ENCODE assay signal across 27 cellular contexts in the genomic region with DNA sequence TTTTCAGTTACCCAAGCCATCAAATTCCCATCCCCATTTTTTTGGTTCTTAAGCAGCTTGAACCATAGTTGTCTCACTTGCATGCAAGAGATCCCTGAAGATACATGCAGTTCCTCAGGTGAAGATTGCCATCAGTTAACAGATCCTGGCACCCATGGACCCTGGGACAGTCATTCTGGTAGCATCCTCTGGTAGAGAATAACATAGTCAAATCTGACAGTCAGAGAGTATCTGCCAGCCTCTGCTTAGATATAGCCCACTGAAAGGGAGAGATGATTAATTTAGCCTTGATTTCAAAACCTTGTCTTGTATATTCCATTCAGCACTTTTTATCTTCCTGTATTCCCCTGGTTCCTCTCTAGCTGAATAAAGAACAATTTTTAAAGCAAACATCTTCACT.
DNase-seq lines count a peak whose midpoint lies in the region; ATAC-seq and TF ChIP-seq lines count a peak whose summit lies in the region.
"Had no signal": no experiment of that assay in that cellular context is flagged by ENCODE, and none has a peak within 500 bp of the region (broad histone marks: within the 10 kb centered on the region; RNA-seq: fewer than 3 reads in every experiment).

No MANE protein-coding gene starts in this region.

- H4K5ac ChIP-seq in IMR-90 (ENCODE audit: low read depth, low read length), result peak overlapping the region; percentile 95; the same call in 1 of the 2 replicates

- H3K4me1 Mint-ChIP-seq in activated CD4-positive, alpha-beta memory T cell treated with anti-CD3 and anti-CD28 coated beads for 36 hours (ENCODE audit: low read depth), result no peaks in the 10 kb centered on the region
- H3K4me1 Mint-ChIP-seq: CD14-positive monocyte had no signal

- H2BK20ac ChIP-seq in IMR-90 (ENCODE audit: low read depth, low read length), result peak overlapping the region; percentile 98

- TF ChIP-seq POLR2A in IMR-90 (IDR thresholded peaks at IDR 0.05; ENCODE audit: low read depth, low read length), result no peak

- in situ Hi-C loops in IMR-90 (cut with MboI; ENCODE audit: low sequenced_read_pairs), result no loop called here

- H3K9ac ChIP-seq in IMR-90 (ENCODE audit: low read depth, low read length), result no peak overlapping the region

- no peaks in the 10 kb centered on the region for H3K36me3 Mint-ChIP-seq in activated CD4-positive, alpha-beta memory T cell treated with anti-CD3 and anti-CD28 coated beads for 36 hours
- H3K36me3 Mint-ChIP-seq: CD14-positive monocyte; naive thymus-derived CD8-positive, alpha-beta T cell had no signal

- dilution Hi-C loops in IMR-90 (cut with HindIII; ENCODE audit: low sequenced_read_pairs, unreplicated experiment), result no loop called here

- peak overlapping the region; percentile 75 for H3K23ac ChIP-seq in IMR-90 (ENCODE audit: low read depth, low read length)

- peak overlapping the region; percentile 82 for H2BK5ac ChIP-seq in IMR-90 (ENCODE audit: low read depth, low read length, poor library complexity, severe bottlenecking)

- H3K4me3 ChIP-seq in IMR-90 (ENCODE audit: insufficient read depth, low read depth, low read length) (no peak overlapping the region), fibroblast of the aortic adventitia (ENCODE audit: low read depth, low read length) (no peak overlapping the region)
- H3K4me3 ChIP-seq: cardiac muscle cell, heart right ventricle, K562, lower lobe of right lung, prostate gland, right lobe of liver had no signal

- no peak overlapping the region for H3K27ac Mint-ChIP-seq in activated CD4-positive, alpha-beta memory T cell treated with anti-CD3 and anti-CD28 coated beads for 36 hours
- H3K27ac Mint-ChIP-seq: activated CD8-positive, alpha-beta T cell treated with anti-CD3 and anti-CD28 coated beads for 36 hours; CD14-positive monocyte; endodermal cell; naive thymus-derived CD8-positive, alpha-beta T cell had no signal

- peak overlapping the region; percentile 83 to 88 for H4K8ac ChIP-seq in IMR-90 (ENCODE audit: low read depth in 2 of 2, low read length in 2 of 2)

- peak overlapping the region; percentile 93 for H3K4ac ChIP-seq in IMR-90 (ENCODE audit: low read depth, low read length)

- H3K9me1 ChIP-seq in IMR-90 (ENCODE audit: insufficient read depth, low read length), result peaks cover 26% of the 10 kb centered on the region

- DNase-seq in IMR-90 (no peak), amniotic epithelial cell (ENCODE audit: low read depth) (peak; percentile 21), fibroblast of the aortic adventitia (ENCODE audit: low read depth) (peak; percentile 14), SHP77 (lab: John Stamatoyannopoulos, UW) (no peak)
- no peak for DNase-seq in activated CD4-positive, alpha-beta memory T cell treated with anti-CD3 and anti-CD28 coated beads for 36 hours
- DNase-seq: activated CD8-positive, alpha-beta T cell treated with anti-CD3 and anti-CD28 coated beads for 36 hours; activated naive CD4-positive, alpha-beta T cell treated with anti-CD3 and anti-CD28 coated beads, Interleukin-2, amount 50 U/mL, for 16 hours; amygdala; Caco-2; cortex of kidney; endodermal cell; GDM1; heart right ventricle; lower lobe of right lung; naive thymus-derived CD8-positive, alpha-beta T cell; NCI-H1092 treated with DMSO at 0.1 percent for 48 hours; NCI-H1930; NCI-H510A treated with DMSO at 0.1 percent for 48 hours; right lobe of liver; stimulated activated CD4-positive, alpha-beta T cell treated with anti-CD3 and anti-CD28 coated beads, Interleukin-4, amount 100 ng/mL, for 1 hour; trophoblast cell had no signal

- no peak overlapping the region for H2AFZ ChIP-seq in IMR-90 (replicated peaks; ENCODE audit: low read length, poor library complexity)

- no peak for TF ChIP-seq CTCF in IMR-90 (conservative IDR thresholded peaks at IDR 0.05; ENCODE audit: low read depth, low read length)
- no peak for TF ChIP-seq CTCF in fibroblast of the aortic adventitia (IDR thresholded peaks at IDR 0.05; ENCODE audit: insufficient read depth, low read length)

- peaks cover 0 to 19% of the 10 kb centered on the region in 2 experiments; a peak in 3 of 4 replicates for H3K79me1 ChIP-seq in IMR-90 (ENCODE audit: low read depth in 1 of 2, low read length in 2 of 2)

- H2AK9ac ChIP-seq in IMR-90 (replicated peaks; ENCODE audit: low read depth, low read length, poor library complexity), result no peak overlapping the region

- POLR2A ChIA-PET in IMR-90 (lab: Charles Lee; ENCODE audit: unreplicated experiment), result no interaction called here
- POLR2A ChIA-PET in activated CD4-positive, alpha-beta memory T cell treated with anti-CD3 and anti-CD28 coated beads for 36 hours (lab: Charles Lee), result interaction anchor here (1.2 kb wide), 1 partner anchor 9 kb away, joined by 3 read pairs; no protein-coding TSS in a partner anchor

- H3K4me2 ChIP-seq in IMR-90 (ENCODE audit: low read depth, low read length), result peak overlapping the region; percentile 8; the same call in 1 of the 2 replicates

- peak overlapping the region; percentile 84 for H2AK5ac ChIP-seq in IMR-90 (ENCODE audit: low read depth, low read length)

- TF ChIP-seq RAD21 in IMR-90 (IDR thresholded peaks at IDR 0.05; ENCODE audit: low read length), result no peak

- peak; percentile 5; the same call in 1 of the 2 replicates for ATAC-seq in IMR-90 (ENCODE audit: low read depth)
- no peak for ATAC-seq in GM21360 (IDR thresholded peaks at IDR 0.05; ENCODE audit: unreplicated experiment)
- ATAC-seq: activated CD8-positive, alpha-beta T cell treated with anti-CD3 and anti-CD28 coated beads for 36 hours; heart right ventricle; K562; lower lobe of right lung; naive thymus-derived CD8-positive, alpha-beta T cell; right lobe of liver had no signal

- H2BK120ac ChIP-seq in IMR-90 (ENCODE audit: low read depth, low read length), result peak overlapping the region; percentile 95

- no peaks in the 10 kb centered on the region for H3K27me3 ChIP-seq in IMR-90 (ENCODE audit: control insufficient read depth, insufficient read depth, low read length)
- H3K27me3 ChIP-seq: cardiac muscle cell, right lobe of liver had no signal

- no peaks in the 10 kb centered on the region for H3K9me3 ChIP-seq in IMR-90 (ENCODE audit: control insufficient read depth, insufficient read depth, low read length)
- H3K9me3 ChIP-seq: Caco-2, heart right ventricle, lower lobe of right lung, prostate gland, right lobe of liver had no signal

- CTCF ChIA-PET in IMR-90 (lab: Yijun Ruan, JAX), result interaction anchor here (1.8 kb wide), 1 partner anchor 17 kb away, joined by 5 read pairs; no protein-coding TSS in a partner anchor
- CTCF ChIA-PET in activated CD4-positive, alpha-beta memory T cell treated with anti-CD3 and anti-CD28 coated beads for 36 hours (lab: Charles Lee), result no interaction called here

- H3K27me3 Mint-ChIP-seq in activated CD4-positive, alpha-beta memory T cell treated with anti-CD3 and anti-CD28 coated beads for 36 hours, result peaks cover 4% of the 10 kb centered on the region
- H3K27me3 Mint-ChIP-seq: activated CD8-positive, alpha-beta T cell treated with anti-CD3 and anti-CD28 coated beads for 36 hours had no signal

- peaks cover 14% of the 10 kb centered on the region for H3K4me1 ChIP-seq in IMR-90 (ENCODE audit: control insufficient read depth, insufficient read depth, low read length)
- H3K4me1 ChIP-seq: Caco-2, heart right ventricle, lower lobe of right lung, prostate gland, right lobe of liver had no signal

- H3K56ac ChIP-seq in IMR-90 (ENCODE audit: extremely low read depth, insufficient read depth, low read length), result peak overlapping the region; percentile 33; the same call in 1 of the 2 replicates

- intact Hi-C loops in IMR-90 (cut with micrococcal nuclease), result no loop called here
- intact Hi-C loops in activated CD4-positive, alpha-beta memory T cell treated with anti-CD3 and anti-CD28 coated beads for 36 hours (cut with micrococcal nuclease), result no loop called here

- H2BK15ac ChIP-seq in IMR-90 (ENCODE audit: low read depth, low read length), result peak overlapping the region; percentile 52

- no peak overlapping the region for H3K4me3 Mint-ChIP-seq in activated CD4-positive, alpha-beta memory T cell treated with anti-CD3 and anti-CD28 coated beads for 36 hours
- H3K4me3 Mint-ChIP-seq: activated CD8-positive, alpha-beta T cell treated with anti-CD3 and anti-CD28 coated beads for 36 hours; CD14-positive monocyte; endodermal cell; naive thymus-derived CD8-positive, alpha-beta T cell had no signal

- H3K9me3 Mint-ChIP-seq in activated CD4-positive, alpha-beta memory T cell treated with anti-CD3 and anti-CD28 coated beads for 36 hours, result no peaks in the 10 kb centered on the region
- H3K9me3 Mint-ChIP-seq: activated CD8-positive, alpha-beta T cell treated with anti-CD3 and anti-CD28 coated beads for 36 hours; endodermal cell had no signal

- no peaks in the 10 kb centered on the region for H4K20me1 ChIP-seq in IMR-90 (ENCODE audit: insufficient read depth, low read length)

- peak overlapping the region; percentile 86; the same call in 1 of the 2 replicates for H3K18ac ChIP-seq in IMR-90 (ENCODE audit: low read depth, low read length)

- H3K14ac ChIP-seq in IMR-90 (replicated peaks; ENCODE audit: low read depth, low read length), result peak overlapping the region; percentile 93

- H3K36me3 ChIP-seq in IMR-90 (ENCODE audit: control insufficient read depth, insufficient read depth, low read length), result no peaks in the 10 kb centered on the region
- H3K36me3 ChIP-seq: cardiac muscle cell, heart right ventricle, lower lobe of right lung, prostate gland, right lobe of liver had no signal

- no TSS peak for BruUV-seq in IMR-90 (replicated peaks; lab: Mats Ljungman, UMichigan)

- peak overlapping the region; percentile 81 for H4K91ac ChIP-seq in IMR-90 (ENCODE audit: insufficient read depth, low read depth, low read length)

- H3K27ac ChIP-seq in IMR-90 (ENCODE audit: insufficient read depth, low read length), result peak overlapping the region; percentile 31
- peak overlapping the region; percentile 65 for H3K27ac ChIP-seq in temporal lobe (ENCODE audit: low read depth, low read length)
- H3K27ac ChIP-seq: cardiac muscle cell, heart right ventricle, lower lobe of right lung, right lobe of liver had no signal

TF ChIP-seq in IMR-90, 13 proteins besides CTCF, POLR2A, EP300 and RAD21 (continues in another document):
- TF ChIP-seq SMC3 (IDR thresholded peaks at IDR 0.05; ENCODE audit: low read depth, low read length) (no peak), MAZ (IDR thresholded peaks at IDR 0.05; ENCODE audit: borderline replicate concordance, low read depth, low read length) (no peak), MXI1 (IDR thresholded peaks at IDR 0.05; ENCODE audit: borderline replicate concordance, low read depth, low read length) (no peak), FOS (IDR thresholded peaks at IDR 0.05; ENCODE audit: low read depth, low read length) (no peak)
- TF ChIP-seq, protein P1, sequence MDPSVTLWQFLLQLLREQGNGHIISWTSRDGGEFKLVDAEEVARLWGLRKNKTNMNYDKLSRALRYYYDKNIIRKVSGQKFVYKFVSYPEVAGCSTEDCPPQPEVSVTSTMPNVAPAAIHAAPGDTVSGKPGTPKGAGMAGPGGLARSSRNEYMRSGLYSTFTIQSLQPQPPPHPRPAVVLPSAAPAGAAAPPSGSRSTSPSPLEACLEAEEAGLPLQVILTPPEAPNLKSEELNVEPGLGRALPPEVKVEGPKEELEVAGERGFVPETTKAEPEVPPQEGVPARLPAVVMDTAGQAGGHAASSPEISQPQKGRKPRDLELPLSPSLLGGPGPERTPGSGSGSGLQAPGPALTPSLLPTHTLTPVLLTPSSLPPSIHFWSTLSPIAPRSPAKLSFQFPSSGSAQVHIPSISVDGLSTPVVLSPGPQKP (IDR thresholded peaks at IDR 0.05; ENCODE audit: borderline replicate concordance, low read depth, low read length), result no peak

Comparison
In these comparisons a context has a peak if more than half of its experiments do, and no peak if none do; other contexts are left out.
1. DNase-seq: peak in amniotic epithelial cell (single experiment) and fibroblast of the aortic adventitia (single experiment); none in IMR-90 (single experiment), SHP77 (0 of 2) and activated CD4-positive, alpha-beta memory T cell treated with anti-CD3 and anti-CD28 coated beads for 36 hours (single experiment).